In genomic region chr2:45974762-45975408, GRCh38 we compare ENCODE assay signal across 17 cellular contexts.
DNase-seq lines count a peak whose midpoint lies in the region; ATAC-seq, FAIRE-seq and TF ChIP-seq lines count a peak whose summit lies in the region.
"Had no signal": no experiment of that assay in that cellular context is flagged by ENCODE, and none has a peak within 500 bp of the region (broad histone marks: within the 10 kb centered on the region; RNA-seq: fewer than 3 reads in every experiment).

No MANE protein-coding gene starts in this region.

- H3K36me3 Mint-ChIP-seq in CD4-positive, alpha-beta T cell (ENCODE audit: low read depth) = no peaks in the 10 kb centered on the region

- no peak overlapping the region for H3K27ac ChIP-seq in CD4-positive, alpha-beta T cell (ENCODE audit: low read depth, low read length)
- H3K27ac ChIP-seq: body of pancreas, foreskin keratinocyte, parathyroid adenoma had no signal

- no peaks in the 10 kb centered on the region for H3K27me3 ChIP-seq in CD4-positive, alpha-beta T cell (ENCODE audit: control insufficient read depth, insufficient read depth, low read length)
- H3K27me3 ChIP-seq: body of pancreas, foreskin keratinocyte had no signal

- CTCF ChIA-PET in CD4-positive, alpha-beta T cell (lab: Charles Lee) = no interaction called here

- H3K9me3 Mint-ChIP-seq in CD4-positive, alpha-beta T cell = no peaks in the 10 kb centered on the region

- POLR2A ChIA-PET in CD4-positive, alpha-beta T cell (lab: Charles Lee) = no interaction called here

- no peaks in the 10 kb centered on the region for H3K36me3 ChIP-seq in mucosa of descending colon (ENCODE audit: low read depth)

- no peak overlapping the region for H3K27ac Mint-ChIP-seq in CD4-positive, alpha-beta T cell

- H3K4me1 Mint-ChIP-seq in CD4-positive, alpha-beta T cell (ENCODE audit: low read depth) = no peaks in the 10 kb centered on the region

- no peaks in the 10 kb centered on the region for H3K27me3 Mint-ChIP-seq in CD4-positive, alpha-beta T cell

- TF ChIP-seq POLR2A in GM12891 (IDR thresholded peaks at IDR 0.05; ENCODE audit: low read depth, low read length) = no peak

- DNase-seq in GM12891 (ENCODE audit: insufficient read length, low spot score) (peak; percentile 41), T-helper 1 cell (no peak), GM03348 (ENCODE audit: low spot score) (no peak), mucosa of descending colon (no peak)
- DNase-seq in CD4-positive, alpha-beta T cell = no peak
- DNase-seq: activated CD4-positive, alpha-beta T cell treated with anti-CD3 and anti-CD28 coated beads, Interleukin-2, amount 50 U/mL, for 48 hours; activated gamma-delta T cell; body of pancreas; DMS 273 treated with DMSO at 0.1 percent for 48 hours; effector CD4-positive, alpha-beta T cell; foreskin keratinocyte; NCI-H2227 treated with DMSO at 0.1 percent for 48 hours had no signal

- intact Hi-C loops in mucosa of descending colon (cut with DNase I, micrococcal nuclease) = no loop called here
- intact Hi-C loops in CD4-positive, alpha-beta T cell (cut with DNase I, micrococcal nuclease) = no loop called here

- peak; percentile 71 for FAIRE-seq in GM12891 (lab: Jason Lieb, UNC)
- FAIRE-seq: H1 had no signal

- ATAC-seq in GM19395 (IDR thresholded peaks at IDR 0.05; ENCODE audit: unreplicated experiment) (peak; percentile 47), HG02798 (IDR thresholded peaks at IDR 0.05; ENCODE audit: poor library complexity, unreplicated experiment) (peak; percentile 76), HG03558 (IDR thresholded peaks at IDR 0.05; ENCODE audit: extremely low read depth, unreplicated experiment) (peak; percentile 50), mucosa of descending colon (no peak)
- ATAC-seq in CD4-positive, alpha-beta T cell (ENCODE audit: poor library complexity) = no peak
- ATAC-seq: body of pancreas, foreskin keratinocyte had no signal

- no peaks in the 10 kb centered on the region for H3K9me3 ChIP-seq in mucosa of descending colon
- no peaks in the 10 kb centered on the region for H3K9me3 ChIP-seq in CD4-positive, alpha-beta T cell (ENCODE audit: control insufficient read depth, low read length)
- H3K9me3 ChIP-seq: body of pancreas had no signal

- no peak overlapping the region for H3K4me3 ChIP-seq in mucosa of descending colon
- H3K4me3 ChIP-seq: body of pancreas had no signal

- no peak for TF ChIP-seq CTCF in mucosa of descending colon (IDR thresholded peaks at IDR 0.05)
- TF ChIP-seq CTCF in CD4-positive, alpha-beta T cell (IDR thresholded peaks at IDR 0.05) = no peak

- no peaks in the 10 kb centered on the region for H3K4me1 ChIP-seq in mucosa of descending colon (ENCODE audit: low read depth)
- H3K4me1 ChIP-seq: body of pancreas, foreskin keratinocyte, parathyroid adenoma had no signal

- H3K4me3 Mint-ChIP-seq in CD4-positive, alpha-beta T cell = no peak overlapping the region

TF ChIP-seq in GM12891, 5 proteins besides CTCF, POLR2A, EP300 and RAD21:
- TF ChIP-seq TAF1 (IDR thresholded peaks at IDR 0.05; ENCODE audit: low read depth, low read length) = 0 out of 2 replicates have a peak, but pooled peaks have one; percentile 17
- TF ChIP-seq POLR2AphosphoS5 (IDR thresholded peaks at IDR 0.05; ENCODE audit: low read depth, low read length) = no peak
- 0 out of 2 replicates have a peak, but pooled peaks have one; percentile 68 for TF ChIP-seq POU2F2 (IDR thresholded peaks at IDR 0.05; ENCODE audit: low read depth, low read length)
- TF ChIP-seq SPI1 (IDR thresholded peaks at IDR 0.05; ENCODE audit: low read depth, low read length) = peak; percentile 31; the same call in 1 of the 2 replicates

Comparison
In these comparisons a context has a peak if more than half of its experiments do, and no peak if none do; other contexts are left out.
1. ATAC-seq: peak in GM19395 (single experiment), HG02798 (single experiment) and HG03558 (single experiment); none in mucosa of descending colon (single experiment) and CD4-positive, alpha-beta T cell (single experiment).